In genomic region chr16:59684911-59685310, GRCh38 we compare ENCODE assay signal across 21 cellular contexts.
"Had no signal": no experiment of that assay in that cellular context is flagged by ENCODE, and none has a peak within 500 bp of the region (broad histone marks: within the 10 kb centered on the region; RNA-seq: fewer than 3 reads in every experiment).

No MANE protein-coding gene starts in this region.

- H3K27me3 Mint-ChIP-seq: activated CD8-positive, alpha-beta T cell treated with anti-CD3 and anti-CD28 coated beads for 36 hours; activated naive CD8-positive, alpha-beta T cell; T-helper 17 cell; type B pancreatic cell had no signal

- H3K4me3 Mint-ChIP-seq: activated CD8-positive, alpha-beta T cell treated with anti-CD3 and anti-CD28 coated beads for 36 hours; activated naive CD8-positive, alpha-beta T cell; activated T-cell treated with anti-CD3 and anti-CD28 coated beads, Interleukin-2, amount 50 U/mL, for 72 hours; immature natural killer cell; T-helper 17 cell; type B pancreatic cell had no signal

- H3K27ac Mint-ChIP-seq: activated CD8-positive, alpha-beta T cell treated with anti-CD3 and anti-CD28 coated beads for 36 hours; activated naive CD8-positive, alpha-beta T cell; activated T-cell treated with anti-CD3 and anti-CD28 coated beads, Interleukin-2, amount 50 U/mL, for 72 hours; immature natural killer cell; T-helper 17 cell; type B pancreatic cell had no signal

- H3K9me3 Mint-ChIP-seq: type B pancreatic cell had no signal

- H3K4me1 ChIP-seq: gastrocnemius medialis, heart left ventricle, prostate gland, suprapubic skin had no signal

- FAIRE-seq: endometrium had no signal

- H3K36me3 Mint-ChIP-seq: activated naive CD8-positive, alpha-beta T cell; type B pancreatic cell had no signal

- H3K4me3 ChIP-seq: dorsolateral prefrontal cortex, gastrocnemius medialis, heart left ventricle, prostate gland, smooth muscle cell, suprapubic skin had no signal

- H3K9me3 ChIP-seq: gastrocnemius medialis, prostate gland, suprapubic skin had no signal

- DNase-seq: activated CD4-positive, alpha-beta T cell treated with anti-CD3 and anti-CD28 coated beads for 4 hours; activated CD8-positive, alpha-beta memory T cell treated with anti-CD3 and anti-CD28 coated beads, Interleukin-2, amount 50 U/mL, for 4 hours; activated CD8-positive, alpha-beta T cell treated with anti-CD3 and anti-CD28 coated beads for 36 hours; activated gamma-delta T cell treated with Interleukin-2 at 50 U/mL for 16 hours; activated T-cell treated with anti-CD3 and anti-CD28 coated beads, Interleukin-2, amount 50 U/mL, for 72 hours; dorsolateral prefrontal cortex; gastrocnemius medialis; heart left ventricle; immature natural killer cell; right cardiac atrium; stimulated activated CD4-positive, alpha-beta T cell treated with anti-CD3 and anti-CD28 coated beads, Interleukin-4, amount 100 ng/mL, for 4 hours; stimulated activated CD8-positive, alpha-beta memory T cell treated with anti-CD3 and anti-CD28 coated beads, Interleukin-4, amount 100 ng/mL, for 48 hours; stimulated activated naive CD4-positive, alpha-beta T cell treated with Interleukin-2 at 50 U/mL for 16 hours; T-helper 17 cell had no signal

- H3K36me3 ChIP-seq: gastrocnemius medialis, heart left ventricle, prostate gland, suprapubic skin had no signal

- ATAC-seq: activated CD8-positive, alpha-beta T cell treated with anti-CD3 and anti-CD28 coated beads for 36 hours; activated T-cell treated with anti-CD3 and anti-CD28 coated beads, Interleukin-2, amount 50 U/mL, for 72 hours; esophagus mucosa; gastrocnemius medialis; heart left ventricle; right cardiac atrium; T-helper 17 cell had no signal

- H3K4me1 Mint-ChIP-seq: immature natural killer cell, T-helper 17 cell had no signal

- H3K27me3 ChIP-seq: dorsolateral prefrontal cortex, gastrocnemius medialis, heart left ventricle, suprapubic skin had no signal
